8 cellular contexts compared by ENCODE assay signal in the genomic region with DNA sequence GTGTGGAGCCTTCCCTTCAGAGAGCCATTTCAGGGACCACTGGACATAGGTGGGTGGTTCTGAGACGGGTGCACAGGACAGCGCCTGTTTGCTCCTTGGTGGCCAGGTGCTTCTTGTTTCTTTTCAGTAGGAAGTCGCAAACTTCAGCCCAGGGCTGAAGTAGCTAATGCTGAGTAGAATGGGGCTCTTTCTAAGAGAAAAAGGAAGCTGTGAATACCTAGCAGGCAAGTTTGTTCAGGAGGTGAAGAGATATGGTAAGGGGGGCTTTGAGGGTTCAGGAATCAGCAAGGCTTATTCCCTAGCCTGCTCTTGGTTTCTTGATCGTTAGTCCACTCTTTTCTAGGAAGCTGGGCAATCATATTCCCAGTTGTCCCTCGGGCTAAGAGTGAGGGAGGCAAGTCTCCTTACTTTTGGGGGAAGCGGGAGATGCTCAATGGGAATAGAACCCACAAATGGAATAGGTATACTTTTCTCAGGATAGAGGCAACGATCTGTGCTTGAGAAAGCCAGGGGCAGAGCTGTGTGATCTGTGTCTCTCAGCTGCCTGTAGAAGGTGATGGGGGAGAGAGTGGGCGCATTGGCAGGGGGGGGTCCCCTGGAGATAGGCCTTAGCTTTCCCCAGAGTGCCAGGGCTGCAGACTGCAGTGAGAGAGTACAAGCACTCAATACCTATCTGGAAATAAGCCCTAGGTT. TPM values are rescaled to one million over a fixed set of nuclear protein-coding genes. Genes with fewer than 3 reads are reported as not detected.
DNase-seq lines count a peak whose midpoint lies in the region; ATAC-seq and TF ChIP-seq lines count a peak whose summit lies in the region.

No MANE protein-coding gene starts in this region.

- H3K4me3 ChIP-seq in OCI-LY3 (ENCODE audit: low read length) (peak overlapping the region; percentile 97; the same call in 1 of the 2 replicates), esophagus muscularis mucosa (no peak overlapping the region)

- H3K27me3 ChIP-seq in OCI-LY3 (ENCODE audit: low read depth, low read length) (no peaks in the 10 kb centered on the region; the same call in 1 of the 2 replicates), esophagus muscularis mucosa (no peaks in the 10 kb centered on the region)

- TF ChIP-seq CTCF in OCI-LY3 (IDR thresholded peaks at IDR 0.05; ENCODE audit: low read depth, low read length) (no peak), esophagus muscularis mucosa (IDR thresholded peaks at IDR 0.05) (no peak)

- peak overlapping the region; percentile 92 for H3K4me3 Mint-ChIP-seq in activated CD4-positive, alpha-beta T cell treated with anti-CD3 and anti-CD28 coated beads, Interleukin-2, amount 10 ng/mL, durations not matched to agents 24 days and 14 days
- H3K4me3 Mint-ChIP-seq in stimulated activated effector memory CD8-positive, alpha-beta T cell treated with anti-CD3 and anti-CD28 coated beads, Interleukin-12 subunit alpha, Interleukin-12 subunit beta, amount 100 ng/mL, for 72 hours: peak overlapping the region; percentile 83

- H2AFZ ChIP-seq in OCI-LY3 (ENCODE audit: low read depth, low read length): no peak overlapping the region

- peaks cover 73% of the 10 kb centered on the region for H3K79me2 ChIP-seq in OCI-LY3 (ENCODE audit: low read length)

- 69% methylated on average over 8 of the region's 8 CpGs for WGBS in esophagus muscularis mucosa

- no peaks in the 10 kb centered on the region for H3K9me3 ChIP-seq in OCI-LY3 (ENCODE audit: insufficient read depth, low read length)
- H3K9me3 ChIP-seq in esophagus muscularis mucosa: no peaks in the 10 kb centered on the region

- no peaks in the 10 kb centered on the region for H3K9me3 Mint-ChIP-seq in activated CD4-positive, alpha-beta T cell treated with anti-CD3 and anti-CD28 coated beads, Interleukin-2, amount 10 ng/mL, durations not matched to agents 24 days and 14 days
- H3K9me3 Mint-ChIP-seq in stimulated activated effector memory CD8-positive, alpha-beta T cell treated with anti-CD3 and anti-CD28 coated beads, Interleukin-12 subunit alpha, Interleukin-12 subunit beta, amount 100 ng/mL, for 72 hours: no peaks in the 10 kb centered on the region

- H3K36me3 Mint-ChIP-seq in activated CD4-positive, alpha-beta T cell treated with anti-CD3 and anti-CD28 coated beads, Interleukin-2, amount 10 ng/mL, durations not matched to agents 24 days and 14 days (ENCODE audit: low read depth): peaks cover 15% of the 10 kb centered on the region
- peaks cover 29% of the 10 kb centered on the region for H3K36me3 Mint-ChIP-seq in stimulated activated effector memory CD8-positive, alpha-beta T cell treated with anti-CD3 and anti-CD28 coated beads, Interleukin-12 subunit alpha, Interleukin-12 subunit beta, amount 100 ng/mL, for 72 hours

- ATAC-seq in stimulated activated effector memory CD8-positive, alpha-beta T cell treated with anti-CD3 and anti-CD28 coated beads, Interleukin-12 subunit alpha, Interleukin-12 subunit beta, amount 100 ng/mL, for 72 hours: no peak
- ATAC-seq in activated CD4-positive, CD25-positive, alpha-beta regulatory T cell treated with anti-CD3 and anti-CD28 coated beads, Interleukin-2, amount 50 U/mL, for 24 hours: no peak

- peaks cover 36% of the 10 kb centered on the region for H3K4me1 ChIP-seq in OCI-LY3 (ENCODE audit: low read length)
- H3K4me1 ChIP-seq in esophagus muscularis mucosa: peaks cover 49 to 79% (median 70%) of the 10 kb centered on the region in 4 donors

- intact Hi-C loops in activated CD4-positive, alpha-beta T cell treated with anti-CD3 and anti-CD28 coated beads, Interleukin-2, amount 10 ng/mL, durations not matched to agents 24 days and 14 days (cut with micrococcal nuclease): loop anchor here (5.0 to 10.0 kb wide), 3 partner anchors 367 to 593 kb away; a partner anchor contains a TSS
- intact Hi-C loops in esophagus muscularis mucosa (cut with DNase I): no loop called here

- H3K4me2 ChIP-seq in OCI-LY3 (ENCODE audit: low read length): peak overlapping the region; percentile 97; the same call in 1 of the 2 replicates

- no peak overlapping the region for H3K27ac Mint-ChIP-seq in activated CD4-positive, alpha-beta T cell treated with anti-CD3 and anti-CD28 coated beads, Interleukin-2, amount 10 ng/mL, durations not matched to agents 24 days and 14 days
- H3K27ac Mint-ChIP-seq in stimulated activated effector memory CD8-positive, alpha-beta T cell treated with anti-CD3 and anti-CD28 coated beads, Interleukin-12 subunit alpha, Interleukin-12 subunit beta, amount 100 ng/mL, for 72 hours: no peak overlapping the region

- H3K36me3 ChIP-seq in OCI-LY3 (replicated peaks; ENCODE audit: low read depth, low read length): no peaks in the 10 kb centered on the region
- no peaks in the 10 kb centered on the region for H3K36me3 ChIP-seq in esophagus muscularis mucosa

- H3K27me3 Mint-ChIP-seq in activated CD4-positive, alpha-beta T cell treated with anti-CD3 and anti-CD28 coated beads, Interleukin-2, amount 10 ng/mL, durations not matched to agents 24 days and 14 days: peaks cover 34% of the 10 kb centered on the region

- peaks cover 54% of the 10 kb centered on the region for H3K4me1 Mint-ChIP-seq in activated CD4-positive, alpha-beta T cell treated with anti-CD3 and anti-CD28 coated beads, Interleukin-2, amount 10 ng/mL, durations not matched to agents 24 days and 14 days
- H3K4me1 Mint-ChIP-seq in stimulated activated effector memory CD8-positive, alpha-beta T cell treated with anti-CD3 and anti-CD28 coated beads, Interleukin-12 subunit alpha, Interleukin-12 subunit beta, amount 100 ng/mL, for 72 hours: peaks cover 62% of the 10 kb centered on the region

- H3K27ac ChIP-seq in OCI-LY3 (ENCODE audit: low read length): no peak overlapping the region
- H3K27ac ChIP-seq in esophagus muscularis mucosa (replicated peaks in 1 of 4): peak overlapping the region; percentile 92 to 96 (median 96)

- peaks cover 22% of the 10 kb centered on the region; the same call in 1 of the 2 replicates for H4K20me1 ChIP-seq in OCI-LY3 (ENCODE audit: insufficient read depth, low read length)

- no peak for DNase-seq in activated CD4-positive, alpha-beta T cell treated with anti-CD3 and anti-CD28 coated beads, Interleukin-2, amount 10 ng/mL, durations not matched to agents 24 days and 14 days
- DNase-seq in activated CD4-positive, alpha-beta T cell treated with anti-CD3 and anti-CD28 coated beads for 1 hour: no peak
- DNase-seq in esophagus muscularis mucosa (ENCODE audit: extremely low spot score) (no peak), mesenteric fat pad (ENCODE audit: low spot score) (no peak), germinal center (ENCODE audit: low spot score) (no peak)
- no peak for DNase-seq in stimulated activated effector memory CD8-positive, alpha-beta T cell treated with anti-CD3 and anti-CD28 coated beads, Interleukin-12 subunit alpha, Interleukin-12 subunit beta, amount 100 ng/mL, for 72 hours (ENCODE audit: low spot score in 2 of 2)

- TF ChIP-seq EP300 in esophagus muscularis mucosa (IDR thresholded peaks at IDR 0.05): no peak

- H3K9ac ChIP-seq in OCI-LY3 (ENCODE audit: low read length): no peak overlapping the region

- no peak for TF ChIP-seq POLR2A in esophagus muscularis mucosa (IDR thresholded peaks at IDR 0.05; ENCODE audit: low read depth)

RNA-seq across cellular contexts. Expression of a gene that starts 1.9 kb away (rescaled TPM):
- total RNA-seq in activated CD4-positive, alpha-beta T cell treated with anti-CD3 and anti-CD28 coated beads, Interleukin-2, amount 10 ng/mL, durations not matched to agents 24 days and 14 days: 11.1 and 12.0 TPM in 2 replicates
- total RNA-seq in esophagus muscularis mucosa (10 to 100 TPM; 31.8 to 46.5 (median 43.5) TPM), mesenteric fat pad (23.5 TPM)

RNA-seq across cellular contexts. Expression of a gene that starts 13.7 kb away (rescaled TPM):
- total RNA-seq in activated CD4-positive, alpha-beta T cell treated with anti-CD3 and anti-CD28 coated beads, Interleukin-2, amount 10 ng/mL, durations not matched to agents 24 days and 14 days: 2.8 TPM in 2 replicates
- 10 to 100 TPM; 17.6 to 31.9 (median 27.3) TPM for total RNA-seq in esophagus muscularis mucosa
- 13.3 TPM for total RNA-seq in mesenteric fat pad
